ENCODE assay signal across 16 cellular contexts in the genomic region with DNA sequence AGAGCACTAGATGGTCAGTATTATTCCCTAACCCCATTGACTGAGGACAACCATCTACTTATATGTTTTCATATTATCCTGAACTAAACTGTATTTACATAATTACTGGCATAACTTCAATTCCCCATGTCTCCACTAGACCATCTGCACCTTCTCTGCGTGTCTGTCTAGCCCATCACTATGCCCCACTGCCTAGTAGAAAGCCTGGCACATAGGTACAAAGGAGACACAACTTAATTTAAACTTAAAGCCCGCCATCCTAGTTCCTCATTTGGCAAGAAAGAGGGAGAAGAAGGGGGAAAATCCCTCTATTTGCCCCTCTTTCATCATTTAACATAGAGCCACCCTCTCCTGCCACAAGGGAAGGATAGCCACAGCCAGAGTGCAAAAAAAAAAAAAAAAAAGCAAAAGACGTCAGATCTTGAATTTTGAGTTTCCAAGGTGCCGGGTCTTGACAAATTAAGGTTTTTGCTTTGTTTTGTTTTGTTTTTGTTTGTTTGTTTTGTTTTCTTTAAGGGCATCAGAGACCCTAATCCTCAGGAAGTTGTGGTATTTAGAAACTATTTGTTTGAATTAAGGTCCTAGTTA. TPM values are rescaled to one million over a fixed set of nuclear protein-coding genes. Genes with fewer than 3 reads are reported as not detected.
DNase-seq lines count a peak whose midpoint lies in the region; ATAC-seq, FAIRE-seq and TF ChIP-seq lines count a peak whose summit lies in the region.
"Had no signal": no experiment of that assay in that cellular context is flagged by ENCODE, and none has a peak within 500 bp of the region (broad histone marks: within the 10 kb centered on the region; RNA-seq: fewer than 3 reads in every experiment).

No MANE protein-coding gene starts in this region.

- H3K36me3 ChIP-seq in rectal smooth muscle tissue (ENCODE audit: control insufficient read depth, insufficient read depth, low read length) (no peaks in the 10 kb centered on the region), body of pancreas (replicated peaks in 1 of 2; ENCODE audit: insufficient read depth in 1 of 2, low read depth in 2 of 2) (no peaks in the 10 kb centered on the region), mammary epithelial cell (ENCODE audit: insufficient read depth, low read length) (no peaks in the 10 kb centered on the region)
- H3K36me3 ChIP-seq: SJCRH30 had no signal

- H3K9me3 ChIP-seq in body of pancreas (no peaks in the 10 kb centered on the region), mammary epithelial cell (replicated peaks; ENCODE audit: insufficient read depth, low read length) (no peaks in the 10 kb centered on the region)
- H3K9me3 ChIP-seq: SJCRH30 had no signal

- H3K4me1 ChIP-seq in rectal smooth muscle tissue (ENCODE audit: control insufficient read depth, insufficient read depth, low read length) (peaks cover 45% of the 10 kb centered on the region), body of pancreas (peaks cover 5% of the 10 kb centered on the region), mammary epithelial cell (ENCODE audit: insufficient read depth, low read length) (peaks cover 9% of the 10 kb centered on the region)

- no peaks in the 10 kb centered on the region for H3K27me3 ChIP-seq in rectal smooth muscle tissue (ENCODE audit: control insufficient read depth, insufficient read depth, low read length)
- no peaks in the 10 kb centered on the region for H3K27me3 ChIP-seq in body of pancreas
- no peaks in the 10 kb centered on the region for H3K27me3 ChIP-seq in mammary epithelial cell (ENCODE audit: insufficient read depth, low read length)
- H3K27me3 ChIP-seq: SJCRH30 had no signal

- peak overlapping the region; percentile 72 for H3K27ac ChIP-seq in rectal smooth muscle tissue (ENCODE audit: low read depth, low read length)
- H3K27ac ChIP-seq in body of pancreas = no peak overlapping the region
- H3K27ac ChIP-seq in mammary epithelial cell (ENCODE audit: insufficient read depth, low read depth, low read length) = no peak overlapping the region
- H3K27ac ChIP-seq: C4-2B, SJCRH30 had no signal

- no peak overlapping the region for H3K4me2 ChIP-seq in mammary epithelial cell (ENCODE audit: insufficient read depth, low read depth, low read length)

- no peak overlapping the region for H3K9ac ChIP-seq in rectal smooth muscle tissue (ENCODE audit: low read length)
- no peak overlapping the region for H3K9ac ChIP-seq in mammary epithelial cell (ENCODE audit: insufficient read depth, low read length)

- no TSS peak for BruUV-seq in mammary epithelial cell (replicated peaks; lab: Mats Ljungman, UMichigan)

- TF ChIP-seq CTCF in AG04449 (IDR thresholded peaks at IDR 0.05; ENCODE audit: insufficient read depth, low read length, missing control alignments) (no peak), fibroblast of mammary gland (conservative IDR thresholded peaks at IDR 0.05; ENCODE audit: control insufficient read depth, insufficient read depth, low read depth, low read length) (no peak), body of pancreas (IDR thresholded peaks at IDR 0.05) (no peak), mammary epithelial cell (conservative IDR thresholded peaks at IDR 0.05 in 1 of 2, IDR thresholded peaks at IDR 0.05 in 1 of 2; ENCODE audit: extremely low read depth in 1 of 2, insufficient read depth in 1 of 2, low read depth in 1 of 2, low read length in 2 of 2) (no peak)

- ATAC-seq in GM19395 (IDR thresholded peaks at IDR 0.05; ENCODE audit: unreplicated experiment) (no peak), body of pancreas (no peak)

- CTCF ChIA-PET in AG04449 (lab: Yijun Ruan, JAX) (interaction anchor here (1.5 kb wide), 1 partner anchor 14 kb away, joined by 4 read pairs; no protein-coding TSS in a partner anchor), mammary epithelial cell (lab: Charles Lee; ENCODE audit: low non-redundant PET) (no interaction called here)

- DNase-seq in AG04449 (ENCODE audit: low read depth, low spot score) (no peak), HTR-8/SVneo (ENCODE audit: insufficient read length, low spot score) (no peak), fibroblast of mammary gland (ENCODE audit: low read depth) (no peak), NCI-H748 (lab: John Stamatoyannopoulos, UW; ENCODE audit: unreplicated experiment) (no peak), body of pancreas (no peak), mammary epithelial cell (no peak)
- DNase-seq: erythroblast; GDM1; NCI-H1048; NCI-H510A; SJCRH30; stimulated activated CD4-positive, alpha-beta T cell treated with anti-CD3 and anti-CD28 coated beads, Interleukin-4, amount 100 ng/mL, for 1 hour had no signal

- 82 to 89% methylated on average over 4 of the region's 4 CpGs for WGBS in body of pancreas, 2 donors
- WGBS in mammary epithelial cell (ENCODE audit: low coverage, missing lambda C conversion rate) = 100% methylated on average over 4 of the region's 4 CpGs

- dilution Hi-C loops in mammary epithelial cell (cut with HindIII; ENCODE audit: low sequenced_read_pairs) = no loop called here

- no peak for TF ChIP-seq POLR2A in body of pancreas (IDR thresholded peaks at IDR 0.05)

- intact Hi-C loops in body of pancreas (cut with DNase I) = no loop called here
- intact Hi-C loops in mammary epithelial cell (cut with micrococcal nuclease) = no loop called here

- FAIRE-seq in HTR-8/SVneo (lab: Jason Lieb, UNC) = peak; percentile 42
- FAIRE-seq: keratinocyte had no signal

- POLR2A ChIA-PET in AG04449 (lab: Yijun Ruan, JAX) = no interaction called here

- H3K79me2 ChIP-seq in mammary epithelial cell (ENCODE audit: insufficient read depth, low read length) = no peaks in the 10 kb centered on the region

- no peak overlapping the region for H2AFZ ChIP-seq in mammary epithelial cell (ENCODE audit: low read depth, low read length)

- in situ Hi-C loops in mammary epithelial cell (cut with MboI; ENCODE audit: low sequenced_read_pairs in 2 of 2) = no loop called here

- H3K4me3 ChIP-seq in AG04449 (ENCODE audit: low read depth, low read length) (peak overlapping the region; percentile 2; the same call in 1 of the 2 replicates), fibroblast of mammary gland (ENCODE audit: control insufficient read depth, low read depth, low read length) (peak overlapping the region; percentile 13), rectal smooth muscle tissue (ENCODE audit: low read length) (peak overlapping the region; percentile 19), body of pancreas (no peak overlapping the region), mammary epithelial cell (replicated peaks in 1 of 3; ENCODE audit: insufficient read depth in 1 of 3, low read depth in 2 of 3, low read length in 3 of 3) (no peak overlapping the region)

- no peaks in the 10 kb centered on the region for H4K20me1 ChIP-seq in mammary epithelial cell (ENCODE audit: insufficient read depth, low read length)

RNA-seq across cellular contexts. Expression of gene PKIG, which starts 1.8 kb away (rescaled TPM):
- 10 to 100 TPM; 43.6 to 64.9 TPM for total RNA-seq in body of pancreas
- 10 to 100 TPM; 13.7 to 15.2 TPM for total RNA-seq in mammary epithelial cell
- polyA plus RNA-seq in mammary epithelial cell = 9.7 TPM
- polyA minus RNA-seq in mammary epithelial cell = 10.6 TPM

Comparison
In these comparisons a context has a peak if more than half of its experiments do, and no peak if none do; other contexts are left out.
1. H3K4me3 ChIP-seq: peak in AG04449 (single experiment), fibroblast of mammary gland (single experiment) and rectal smooth muscle tissue (single experiment); none in body of pancreas (0 of 2) and mammary epithelial cell (0 of 3).